ENCODE assay signal across 21 cellular contexts in the genomic region with DNA sequence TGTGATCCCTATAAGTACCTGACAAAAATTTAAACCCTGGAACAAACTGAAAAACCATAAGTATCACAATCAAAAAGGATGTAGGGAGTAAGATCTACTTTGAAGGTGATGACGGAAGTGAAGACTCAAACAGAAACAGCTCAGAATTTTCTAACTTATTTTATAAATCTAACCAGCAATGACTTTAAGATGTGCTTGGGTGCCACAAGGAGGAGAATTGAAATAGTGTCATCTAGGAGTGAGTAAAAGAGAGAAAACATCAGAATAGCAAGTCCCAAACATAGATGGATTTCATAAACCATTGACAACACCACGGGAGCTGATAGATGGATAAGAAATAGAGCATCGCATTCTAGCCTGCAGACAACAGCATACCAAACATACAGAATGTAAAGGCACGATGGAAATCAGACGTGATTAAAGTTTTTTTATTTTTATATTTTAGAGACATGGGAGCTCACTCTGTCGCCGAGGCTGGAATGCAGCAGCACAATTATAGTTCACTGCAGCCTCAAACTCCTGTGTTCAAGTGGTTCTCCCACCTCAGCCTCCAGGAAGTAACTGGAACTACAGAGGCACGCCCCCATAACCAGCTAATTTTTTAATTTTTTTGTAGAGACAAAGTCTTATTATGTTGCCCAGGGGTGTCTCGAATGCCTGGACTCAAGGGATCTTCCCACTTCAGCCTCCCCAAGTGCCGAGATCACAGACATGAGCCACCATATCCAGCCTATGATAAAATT. TPM values are rescaled to one million over a fixed set of nuclear protein-coding genes. Genes with fewer than 3 reads are reported as not detected.
DNase-seq lines count a peak whose midpoint lies in the region; ATAC-seq, FAIRE-seq and TF ChIP-seq lines count a peak whose summit lies in the region.
"Had no signal": no experiment of that assay in that cellular context is flagged by ENCODE, and none has a peak within 500 bp of the region (broad histone marks: within the 10 kb centered on the region; RNA-seq: fewer than 3 reads in every experiment).

No MANE protein-coding gene starts in this region.

- CTCF ChIA-PET in activated CD8-positive, alpha-beta memory T cell treated with anti-CD3 and anti-CD28 coated beads, Interleukin-2, amount 10 ng/mL, durations not matched to agents 7 days and 5 days (lab: Charles Lee), result interaction anchor here (1.1 to 2.3 kb wide), 3 partner anchors 32 to 699 kb away, joined by 3 to 9 read pairs (median 3); no protein-coding TSS in a partner anchor

- no peak overlapping the region for H3K4me3 ChIP-seq in endodermal cell (ENCODE audit: low read length)
- H3K4me3 ChIP-seq: BLaER1 had no signal

- peaks cover 4% of the 10 kb centered on the region for H3K4me1 ChIP-seq in endodermal cell (ENCODE audit: control insufficient read depth, insufficient read depth, low read length)
- H3K4me1 ChIP-seq: BLaER1 had no signal

- no peak for DNase-seq in activated CD8-positive, alpha-beta memory T cell treated with anti-CD3 and anti-CD28 coated beads, Interleukin-2, amount 10 ng/mL, durations not matched to agents 7 days and 5 days
- no peak for DNase-seq in activated CD8-positive, alpha-beta memory T cell treated with anti-CD3 and anti-CD28 coated beads for 24 hours
- DNase-seq in GM12892 (ENCODE audit: insufficient read length) (no peak), T-helper 17 cell (no peak), endodermal cell (no peak), SHP77 (lab: John Stamatoyannopoulos, UW) (no peak), ureter (ENCODE audit: low spot score) (no peak)
- DNase-seq: 8988T; CD8-positive, alpha-beta T cell; DMS 273 treated with DMSO at 0.1 percent for 48 hours; DMS53; DND-41; H9 had no signal

- no peaks in the 10 kb centered on the region for H3K36me3 ChIP-seq in endodermal cell (ENCODE audit: control insufficient read depth, insufficient read depth, low read length)
- H3K36me3 ChIP-seq: BLaER1 had no signal

- ATAC-seq in activated CD8-positive, alpha-beta memory T cell treated with anti-CD3 and anti-CD28 coated beads, Interleukin-2, amount 10 ng/mL, durations not matched to agents 7 days and 5 days, result no peak
- no peak for ATAC-seq in T-helper 17 cell
- no peak for ATAC-seq in GM19455 (IDR thresholded peaks at IDR 0.05; ENCODE audit: unreplicated experiment)
- ATAC-seq: CD8-positive, alpha-beta T cell had no signal

- H3K9me3 ChIP-seq in T-helper 17 cell (ENCODE audit: control insufficient read depth, low read length, poor library complexity, severe bottlenecking), result no peaks in the 10 kb centered on the region
- H3K9me3 ChIP-seq in endodermal cell (ENCODE audit: control insufficient read depth, low read length), result no peaks in the 10 kb centered on the region
- H3K9me3 ChIP-seq: BLaER1 had no signal

- TF ChIP-seq CTCF in endodermal cell (conservative IDR thresholded peaks at IDR 0.05), result no peak

- no peak overlapping the region for H3K4me3 Mint-ChIP-seq in activated CD8-positive, alpha-beta memory T cell treated with anti-CD3 and anti-CD28 coated beads, Interleukin-2, amount 10 ng/mL, durations not matched to agents 7 days and 5 days
- H3K4me3 Mint-ChIP-seq in T-helper 17 cell, result peak overlapping the region; percentile 9
- H3K4me3 Mint-ChIP-seq in endodermal cell, result no peak overlapping the region
- H3K4me3 Mint-ChIP-seq: CD14-positive monocyte; CD8-positive, alpha-beta T cell; H9 had no signal

- H3K4me1 Mint-ChIP-seq in activated CD8-positive, alpha-beta memory T cell treated with anti-CD3 and anti-CD28 coated beads, Interleukin-2, amount 10 ng/mL, durations not matched to agents 7 days and 5 days, result peaks cover 11% of the 10 kb centered on the region
- H3K4me1 Mint-ChIP-seq in T-helper 17 cell, result peaks cover 4% of the 10 kb centered on the region
- H3K4me1 Mint-ChIP-seq in endodermal cell, result peaks cover 9% of the 10 kb centered on the region
- H3K4me1 Mint-ChIP-seq: CD14-positive monocyte had no signal

- H3K27me3 ChIP-seq in endodermal cell (ENCODE audit: control insufficient read depth, insufficient read depth, low read length, poor library complexity, severe bottlenecking), result no peaks in the 10 kb centered on the region
- H3K27me3 ChIP-seq: BLaER1 had no signal

- peak; percentile 61 for FAIRE-seq in GM12892 (lab: Jason Lieb, UNC)
- FAIRE-seq: G401.6, H1 had no signal

- TF ChIP-seq POLR2A in GM12892 (IDR thresholded peaks at IDR 0.05; ENCODE audit: low read depth, low read length), result no peak

- no peaks in the 10 kb centered on the region for H3K36me3 Mint-ChIP-seq in activated CD8-positive, alpha-beta memory T cell treated with anti-CD3 and anti-CD28 coated beads, Interleukin-2, amount 10 ng/mL, durations not matched to agents 7 days and 5 days
- peaks cover 2% of the 10 kb centered on the region for H3K36me3 Mint-ChIP-seq in T-helper 17 cell (ENCODE audit: low read depth)
- H3K36me3 Mint-ChIP-seq in endodermal cell (ENCODE audit: low read depth), result no peaks in the 10 kb centered on the region
- H3K36me3 Mint-ChIP-seq: CD14-positive monocyte; CD8-positive, alpha-beta T cell had no signal

- peak overlapping the region; percentile 1 for H3K27ac Mint-ChIP-seq in activated CD8-positive, alpha-beta memory T cell treated with anti-CD3 and anti-CD28 coated beads, Interleukin-2, amount 10 ng/mL, durations not matched to agents 7 days and 5 days
- H3K27ac Mint-ChIP-seq in T-helper 17 cell (no peak overlapping the region), endodermal cell (peak overlapping the region; percentile 27)
- H3K27ac Mint-ChIP-seq: CD14-positive monocyte; CD8-positive, alpha-beta T cell had no signal

- no peak overlapping the region for H3K27ac ChIP-seq in endodermal cell (ENCODE audit: low read depth, low read length)
- H3K27ac ChIP-seq: BLaER1 had no signal

- peaks cover 28% of the 10 kb centered on the region for H3K27me3 Mint-ChIP-seq in activated CD8-positive, alpha-beta memory T cell treated with anti-CD3 and anti-CD28 coated beads, Interleukin-2, amount 10 ng/mL, durations not matched to agents 7 days and 5 days
- H3K27me3 Mint-ChIP-seq in T-helper 17 cell (peaks cover 39% of the 10 kb centered on the region), endodermal cell (ENCODE audit: insufficient read depth) (no peaks in the 10 kb centered on the region)

- no peaks in the 10 kb centered on the region for H3K9me3 Mint-ChIP-seq in activated CD8-positive, alpha-beta memory T cell treated with anti-CD3 and anti-CD28 coated beads, Interleukin-2, amount 10 ng/mL, durations not matched to agents 7 days and 5 days (ENCODE audit: low read depth)
- H3K9me3 Mint-ChIP-seq in endodermal cell, result peaks cover 10% of the 10 kb centered on the region
- H3K9me3 Mint-ChIP-seq: CD14-positive monocyte; CD8-positive, alpha-beta T cell had no signal

- no peak overlapping the region for H3K9ac ChIP-seq in endodermal cell (ENCODE audit: extremely low read depth, low read length, poor library complexity, severe bottlenecking)
- H3K9ac ChIP-seq: BLaER1 had no signal

- WGBS in endodermal cell (ENCODE audit: insufficient coverage in 1 of 2, insufficient read length in 1 of 2), 2 experiments, result 93 to 94% methylated on average over 6 to 9 of the region's 10 CpGs

RNA-seq across cellular contexts. Expression of a gene that starts 36.9 kb away (rescaled TPM):
- not detected for total RNA-seq in activated CD8-positive, alpha-beta memory T cell treated with anti-CD3 and anti-CD28 coated beads, Interleukin-2, amount 10 ng/mL, durations not matched to agents 7 days and 5 days
- polyA plus RNA-seq in GM12892 (2012; ENCODE audit: missing spikeins), result 0.28 TPM
- total RNA-seq in T-helper 17 cell (not detected), endodermal cell (not detected), ureter (not detected)
- polyA plus RNA-seq in endodermal cell (2013, experiment 1 of 2), result not detected
- not detected for polyA plus RNA-seq in endodermal cell (2013, experiment 2 of 2)
- total RNA-seq: A673; CD8-positive, alpha-beta T cell; H1; H9; HT-29 had no signal
- polyA plus RNA-seq: AG04450, CD14-positive monocyte, H1 had no signal

RNA-seq across cellular contexts. Expression of a gene that starts 41.7 kb away (rescaled TPM):
- total RNA-seq in activated CD8-positive, alpha-beta memory T cell treated with anti-CD3 and anti-CD28 coated beads, Interleukin-2, amount 10 ng/mL, durations not matched to agents 7 days and 5 days, result 10 to 100 TPM; 13.9 to 33.2 TPM
- 26.9 TPM for polyA plus RNA-seq in GM12892 (2012; ENCODE audit: missing spikeins)
- 10 to 100 TPM; 32.8 to 43.8 TPM for total RNA-seq in T-helper 17 cell
- 10 to 100 TPM; 28.5 to 29.6 TPM for total RNA-seq in endodermal cell
- polyA plus RNA-seq in endodermal cell (2013, experiment 1 of 2), result 32.8 TPM
- polyA plus RNA-seq in endodermal cell (2013, experiment 2 of 2), result 30.3 TPM
- 61.6 TPM for total RNA-seq in ureter
